Comparison of ENCODE assay signal across 29 cellular contexts in the genomic region with DNA sequence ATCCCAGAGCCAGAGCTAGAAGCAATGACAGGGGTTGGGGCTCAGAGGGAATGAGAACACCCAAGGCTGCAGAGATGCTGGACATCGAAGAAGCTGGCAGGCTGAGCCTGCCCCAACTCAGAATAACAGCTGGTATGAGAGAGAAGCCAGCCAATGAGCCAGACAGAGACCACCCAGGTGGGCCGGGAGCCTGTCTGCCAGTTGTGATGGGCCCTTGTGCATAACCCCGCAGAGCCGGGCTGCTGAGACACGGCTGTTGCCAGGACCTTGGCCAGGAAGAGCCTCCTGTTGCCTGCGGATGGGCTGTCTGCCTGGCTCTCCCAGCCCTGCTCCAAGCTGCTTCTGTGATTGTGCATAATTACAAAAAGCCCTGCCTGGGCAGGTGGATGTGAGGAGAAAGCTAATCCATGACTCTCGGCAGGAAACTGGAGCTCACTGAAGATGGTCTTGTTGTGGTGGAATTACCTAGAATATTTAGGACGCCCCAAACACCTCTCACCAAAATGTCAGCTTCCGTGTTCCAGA.
"Had no signal": no experiment of that assay in that cellular context is flagged by ENCODE, and none has a peak within 500 bp of the region (broad histone marks: within the 10 kb centered on the region; RNA-seq: fewer than 3 reads in every experiment).

No MANE protein-coding gene starts in this region.

- H3K4me3 Mint-ChIP-seq: activated naive CD4-positive, alpha-beta T cell treated with anti-CD3 and anti-CD28 coated beads for 36 hours; activated naive CD8-positive, alpha-beta T cell treated with anti-CD3 and anti-CD28 coated beads, Interleukin-2, amount 10 ng/mL, durations not matched to agents 7 days and 5 days; naive B cell; stimulated activated effector memory CD8-positive, alpha-beta T cell treated with anti-CD3 and anti-CD28 coated beads, Interleukin-12 subunit alpha, Interleukin-12 subunit beta, amount 100 ng/mL, for 72 hours; stimulated activated naive CD8-positive, alpha-beta T cell treated with anti-CD3 and anti-CD28 coated beads, Interleukin-15, Interleukin-2, amounts not matched to agents 100 ng/mL and 50 ng/mL, for 24 hours; T-helper 1 cell treated with Interleukin-12 subunit alpha and Interleukin-12 subunit beta and Interleukin-4 antibody, amounts not matched to agents 30 μg/mL and 1 μg/mL, for 36 hours; type B pancreatic cell had no signal

- DNase-seq: activated CD4-positive, alpha-beta T cell treated with anti-CD3 and anti-CD28 coated beads for 48 hours; activated CD4-positive, alpha-beta T cell treated with anti-CD3 and anti-CD28 coated beads, Interleukin-2, amount 50 U/mL, for 48 hours; activated CD8-positive, alpha-beta memory T cell treated with anti-CD3 and anti-CD28 coated beads for 24 hours; activated effector memory CD4-positive, alpha-beta T cell treated with Interleukin-2 at 50 U/mL for 16 hours; activated naive CD4-positive, alpha-beta T cell treated with anti-CD3 and anti-CD28 coated beads for 36 hours; activated naive CD8-positive, alpha-beta T cell treated with anti-CD3 and anti-CD28 coated beads, Interleukin-2, amount 10 ng/mL, durations not matched to agents 7 days and 5 days; brain microvascular endothelial cell; dermis blood vessel endothelial cell; effector CD4-positive, alpha-beta T cell; esophagus squamous epithelium; islet precursor cell; left ventricle myocardium superior; naive B cell; pancreas; psoas muscle; sigmoid colon; small intestine; stimulated activated CD4-positive, alpha-beta T cell treated with anti-CD3 and anti-CD28 coated beads, Interleukin-4, amount 100 ng/mL, for 24 hours; T1000; uterus; WERI-Rb-1 had no signal

- H3K27ac ChIP-seq: ascending aorta, brain microvascular endothelial cell, epithelial cell of prostate, esophagus squamous epithelium, hepatocyte, pancreas, psoas muscle, sigmoid colon, uterus, WERI-Rb-1 had no signal

- H3K4me3 ChIP-seq: ascending aorta, esophagus squamous epithelium, hepatocyte, pancreas, psoas muscle, sigmoid colon, uterus had no signal

- H3K9me3 ChIP-seq: ascending aorta, esophagus squamous epithelium, pancreas, psoas muscle, sigmoid colon, uterus had no signal

- H3K36me3 Mint-ChIP-seq: activated naive CD8-positive, alpha-beta T cell treated with anti-CD3 and anti-CD28 coated beads, Interleukin-2, amount 10 ng/mL, durations not matched to agents 7 days and 5 days; naive B cell; stimulated activated effector memory CD8-positive, alpha-beta T cell treated with anti-CD3 and anti-CD28 coated beads, Interleukin-12 subunit alpha, Interleukin-12 subunit beta, amount 100 ng/mL, for 72 hours; type B pancreatic cell had no signal

- H3K27me3 ChIP-seq: ascending aorta, brain microvascular endothelial cell, hepatocyte, pancreas, sigmoid colon, uterus had no signal

- H3K4me1 Mint-ChIP-seq: activated naive CD8-positive, alpha-beta T cell treated with anti-CD3 and anti-CD28 coated beads, Interleukin-2, amount 10 ng/mL, durations not matched to agents 7 days and 5 days; naive B cell; stimulated activated effector memory CD8-positive, alpha-beta T cell treated with anti-CD3 and anti-CD28 coated beads, Interleukin-12 subunit alpha, Interleukin-12 subunit beta, amount 100 ng/mL, for 72 hours had no signal

- H2AFZ ChIP-seq: hepatocyte had no signal

- H3K36me3 ChIP-seq: ascending aorta, brain microvascular endothelial cell, esophagus squamous epithelium, pancreas, sigmoid colon, uterus, WERI-Rb-1 had no signal

- ATAC-seq: activated CD4-positive, CD25-positive, alpha-beta regulatory T cell treated with anti-CD3 and anti-CD28 coated beads, Interleukin-2, amount 50 U/mL, for 24 hours; left ventricle myocardium superior; pancreas; psoas muscle; stimulated activated effector memory CD8-positive, alpha-beta T cell treated with anti-CD3 and anti-CD28 coated beads, Interleukin-12 subunit alpha, Interleukin-12 subunit beta, amount 100 ng/mL, for 72 hours had no signal

- H3K4me1 ChIP-seq: ascending aorta, esophagus squamous epithelium, pancreas, psoas muscle, sigmoid colon, uterus had no signal

- H3K4me2 ChIP-seq: hepatocyte had no signal

- H3K79me2 ChIP-seq: hepatocyte had no signal

- H3K27ac Mint-ChIP-seq: activated naive CD4-positive, alpha-beta T cell treated with anti-CD3 and anti-CD28 coated beads for 36 hours; activated naive CD8-positive, alpha-beta T cell treated with anti-CD3 and anti-CD28 coated beads, Interleukin-2, amount 10 ng/mL, durations not matched to agents 7 days and 5 days; stimulated activated effector memory CD8-positive, alpha-beta T cell treated with anti-CD3 and anti-CD28 coated beads, Interleukin-12 subunit alpha, Interleukin-12 subunit beta, amount 100 ng/mL, for 72 hours; stimulated activated naive CD8-positive, alpha-beta T cell treated with anti-CD3 and anti-CD28 coated beads, Interleukin-15, Interleukin-2, amounts not matched to agents 100 ng/mL and 50 ng/mL, for 24 hours; T-helper 1 cell treated with Interleukin-12 subunit alpha and Interleukin-12 subunit beta and Interleukin-4 antibody, amounts not matched to agents 30 μg/mL and 1 μg/mL, for 36 hours; type B pancreatic cell had no signal

- H3K9me3 Mint-ChIP-seq: activated naive CD4-positive, alpha-beta T cell treated with anti-CD3 and anti-CD28 coated beads for 36 hours; activated naive CD8-positive, alpha-beta T cell treated with anti-CD3 and anti-CD28 coated beads, Interleukin-2, amount 10 ng/mL, durations not matched to agents 7 days and 5 days; naive B cell; stimulated activated effector memory CD8-positive, alpha-beta T cell treated with anti-CD3 and anti-CD28 coated beads, Interleukin-12 subunit alpha, Interleukin-12 subunit beta, amount 100 ng/mL, for 72 hours; stimulated activated naive CD8-positive, alpha-beta T cell treated with anti-CD3 and anti-CD28 coated beads, Interleukin-15, Interleukin-2, amounts not matched to agents 100 ng/mL and 50 ng/mL, for 24 hours; T-helper 1 cell treated with Interleukin-12 subunit alpha and Interleukin-12 subunit beta and Interleukin-4 antibody, amounts not matched to agents 30 μg/mL and 1 μg/mL, for 36 hours; type B pancreatic cell had no signal
